ENCODE assay signal across 1 cellular context in genomic region chr9:106961623-106962022, GRCh38.
TF ChIP-seq lines count a peak whose summit lies in the region.

No MANE protein-coding gene starts in this region.

TF ChIP-seq in WTC11, 78 proteins besides CTCF, POLR2A, EP300 and RAD21 (continued from another document):
- TF ChIP-seq ZNF532 (CRISPR knock-in tag; IDR thresholded peaks at IDR 0.05; ENCODE audit: borderline replicate concordance): no peak
- no peak for TF ChIP-seq TEAD4 (CRISPR knock-in tag; IDR thresholded peaks at IDR 0.05)
- no peak for TF ChIP-seq ZNF121 (CRISPR knock-in tag; IDR thresholded peaks at IDR 0.05)
- TF ChIP-seq NFYB (CRISPR knock-in tag; conservative IDR thresholded peaks at IDR 0.05; ENCODE audit: low read depth): no peak
- TF ChIP-seq CREB1 (CRISPR knock-in tag; IDR thresholded peaks at IDR 0.05): no peak
- no peak for TF ChIP-seq ARID4B (CRISPR knock-in tag; IDR thresholded peaks at IDR 0.05; ENCODE audit: borderline replicate concordance)
- no peak for TF ChIP-seq IRF2 (CRISPR knock-in tag; IDR thresholded peaks at IDR 0.05; ENCODE audit: borderline replicate concordance, low read depth)
- TF ChIP-seq IRF1 (CRISPR knock-in tag; IDR thresholded peaks at IDR 0.05): no peak
- TF ChIP-seq NR3C1 (CRISPR knock-in tag; conservative IDR thresholded peaks at IDR 0.05; ENCODE audit: low read depth): no peak
- no peak for TF ChIP-seq ZNF138 (CRISPR knock-in tag; conservative IDR thresholded peaks at IDR 0.05)
- TF ChIP-seq E2F5 (CRISPR knock-in tag; IDR thresholded peaks at IDR 0.05): no peak
- TF ChIP-seq SMAD4 (CRISPR knock-in tag; IDR thresholded peaks at IDR 0.05): no peak
- TF ChIP-seq MYBL2 (CRISPR knock-in tag; IDR thresholded peaks at IDR 0.05): no peak
